In the genomic region with DNA sequence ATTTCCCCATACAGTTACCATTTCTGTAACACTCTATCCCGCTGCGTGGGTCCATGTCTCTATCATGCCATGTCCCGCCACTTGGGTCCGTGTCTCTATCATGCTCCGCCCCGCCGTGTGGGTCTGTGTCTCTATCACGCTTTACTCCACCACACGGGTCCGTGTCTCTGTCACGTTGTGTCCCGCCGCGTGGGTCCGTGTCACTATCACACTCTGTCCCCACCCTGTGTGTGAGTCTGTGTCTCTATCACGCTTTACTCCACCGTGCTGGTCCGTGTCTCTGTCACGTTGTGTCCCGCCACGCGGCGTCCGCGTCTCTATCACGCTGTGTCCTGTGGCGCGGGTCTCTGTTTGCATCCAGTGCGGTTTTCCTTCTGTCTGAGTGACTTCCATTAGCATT, we compare ENCODE assay signal across 16 cellular contexts. TPM values are rescaled to one million over a fixed set of nuclear protein-coding genes. Genes with fewer than 3 reads are reported as not detected.
A peak's percentile ranks its signal among the peaks of the same experiment; 100 is the strongest.
DNase-seq lines count a peak whose midpoint lies in the region; ATAC-seq, FAIRE-seq and TF ChIP-seq lines count a peak whose summit lies in the region.
"Had no signal": no experiment of that assay in that cellular context is flagged by ENCODE, and none has a peak within 500 bp of the region (broad histone marks: within the 10 kb centered on the region; RNA-seq: fewer than 3 reads in every experiment).

No MANE protein-coding gene starts in this region.

- intact Hi-C loops in kidney (cut with DNase I), result no loop called here
- intact Hi-C loops in sciatic nerve (cut with DNase I), result no loop called here
- intact Hi-C loops in testis (cut with DNase I; ENCODE audit: low total_unique reads), result no loop called here
- intact Hi-C loops in prostate gland (cut with DNase I), result no loop called here
- intact Hi-C loops in stomach (cut with DNase I; ENCODE audit: low total_unique reads), result no loop called here

- WGBS in testis, 2 donors, result 95 to 98% methylated on average over 29 of the region's 29 CpGs
- 98% methylated on average over 29 of the region's 29 CpGs for WGBS in prostate gland
- 94 to 98% (median 98%) methylated on average over 29 of the region's 29 CpGs for WGBS in stomach, 5 donors

- no peak overlapping the region for H3K27ac Mint-ChIP-seq in natural killer cell treated with Interleukin-12 subunit alpha and Interleukin-12 subunit beta and Interleukin-15 and Interleukin-18, amount 100 ng/mL, for 72 hours
- H3K27ac Mint-ChIP-seq: CD4-positive, alpha-beta memory T cell; GM23338; H9 had no signal

- no peak for TF ChIP-seq POLR2A in testis (IDR thresholded peaks at IDR 0.05)
- no peak for TF ChIP-seq POLR2A in prostate gland (IDR thresholded peaks at IDR 0.05)
- TF ChIP-seq POLR2A in stomach (IDR thresholded peaks at IDR 0.05), result no peak

- H3K9me3 ChIP-seq in kidney (ENCODE audit: control insufficient read depth in 1 of 2, low read length in 2 of 2) (no peaks in the 10 kb centered on the region), testis (no peaks in the 10 kb centered on the region), prostate gland (no peaks in the 10 kb centered on the region), stomach (no peaks in the 10 kb centered on the region)
- H3K9me3 ChIP-seq: A549, BE2C had no signal

- H3K9me3 Mint-ChIP-seq in natural killer cell treated with Interleukin-12 subunit alpha and Interleukin-12 subunit beta and Interleukin-15 and Interleukin-18, amount 100 ng/mL, for 72 hours, result no peaks in the 10 kb centered on the region
- H3K9me3 Mint-ChIP-seq: GM23338, H9 had no signal

- FAIRE-seq in kidney (lab: Jason Lieb, UNC), result no peak
- FAIRE-seq: A549, GM12878, GM18507 had no signal

- peaks cover 6% of the 10 kb centered on the region for H3K36me3 Mint-ChIP-seq in natural killer cell treated with Interleukin-12 subunit alpha and Interleukin-12 subunit beta and Interleukin-15 and Interleukin-18, amount 100 ng/mL, for 72 hours

- TF ChIP-seq CTCF in kidney (IDR thresholded peaks at IDR 0.05; ENCODE audit: borderline replicate concordance, extremely low read depth, insufficient read depth), result no peak
- TF ChIP-seq CTCF in testis (IDR thresholded peaks at IDR 0.05), result no peak
- TF ChIP-seq CTCF in prostate gland (IDR thresholded peaks at IDR 0.05), result no peak
- no peak for TF ChIP-seq CTCF in stomach (IDR thresholded peaks at IDR 0.05)

- no peak overlapping the region for H3K9ac ChIP-seq in kidney (ENCODE audit: low read length in 2 of 2)

- peak; percentile 38 for DNase-seq in kidney
- peak; percentile 12 for DNase-seq in natural killer cell treated with Interleukin-12 subunit alpha and Interleukin-12 subunit beta and Interleukin-15 and Interleukin-18, amount 100 ng/mL, for 72 hours (ENCODE audit: low spot score)
- peak; percentile 38 for DNase-seq in sciatic nerve (ENCODE audit: low spot score)
- no peak for DNase-seq in testis
- no peak for DNase-seq in prostate gland (ENCODE audit: low spot score)
- DNase-seq in stomach, result no peak
- DNase-seq: BE2C; CD4-positive, alpha-beta memory T cell; DMS79; H9 had no signal

- no peaks in the 10 kb centered on the region for H3K4me1 ChIP-seq in kidney (ENCODE audit: control insufficient read depth in 1 of 2, insufficient read depth in 1 of 2, low read depth in 1 of 2, low read length in 2 of 2)
- H3K4me1 ChIP-seq in testis, result no peaks in the 10 kb centered on the region
- no peaks in the 10 kb centered on the region for H3K4me1 ChIP-seq in prostate gland (replicated peaks)
- peaks cover 21 to 38% (median 28%) of the 10 kb centered on the region in 4 donors for H3K4me1 ChIP-seq in stomach
- H3K4me1 ChIP-seq: A549, BE2C had no signal

- no peaks in the 10 kb centered on the region for H3K36me3 ChIP-seq in kidney (ENCODE audit: control insufficient read depth in 1 of 2, insufficient read depth in 2 of 2, low read length in 2 of 2)
- no peaks in the 10 kb centered on the region for H3K36me3 ChIP-seq in testis (ENCODE audit: low read depth, missing control alignments)
- no peaks in the 10 kb centered on the region for H3K36me3 ChIP-seq in prostate gland
- H3K36me3 ChIP-seq in stomach, result peaks cover 0 to 23% (median 0%) of the 10 kb centered on the region in 4 donors

- H3K4me3 Mint-ChIP-seq in natural killer cell treated with Interleukin-12 subunit alpha and Interleukin-12 subunit beta and Interleukin-15 and Interleukin-18, amount 100 ng/mL, for 72 hours, result no peak overlapping the region
- H3K4me3 Mint-ChIP-seq: CD4-positive, alpha-beta memory T cell; GM23338; H9 had no signal

- no peaks in the 10 kb centered on the region for H3K27me3 ChIP-seq in testis
- no peaks in the 10 kb centered on the region for H3K27me3 ChIP-seq in prostate gland (replicated peaks; ENCODE audit: insufficient read depth)
- no peaks in the 10 kb centered on the region for H3K27me3 ChIP-seq in stomach
- H3K27me3 ChIP-seq: BE2C had no signal

- no peaks in the 10 kb centered on the region for H3K4me1 Mint-ChIP-seq in natural killer cell treated with Interleukin-12 subunit alpha and Interleukin-12 subunit beta and Interleukin-15 and Interleukin-18, amount 100 ng/mL, for 72 hours (ENCODE audit: low read depth in 2 of 2)

- TF ChIP-seq EP300 in stomach (IDR thresholded peaks at IDR 0.05), result no peak

- H3K27me3 Mint-ChIP-seq in natural killer cell treated with Interleukin-12 subunit alpha and Interleukin-12 subunit beta and Interleukin-15 and Interleukin-18, amount 100 ng/mL, for 72 hours, result no peaks in the 10 kb centered on the region
- H3K27me3 Mint-ChIP-seq: CD4-positive, alpha-beta memory T cell had no signal

- H3K27ac ChIP-seq in kidney (ENCODE audit: low read depth in 2 of 2, low read length in 2 of 2), result no peak overlapping the region
- no peak overlapping the region for H3K27ac ChIP-seq in testis
- no peak overlapping the region for H3K27ac ChIP-seq in prostate gland
- no peak overlapping the region for H3K27ac ChIP-seq in stomach
- H3K27ac ChIP-seq: A549, C4-2B had no signal

- ATAC-seq in natural killer cell treated with Interleukin-12 subunit alpha and Interleukin-12 subunit beta and Interleukin-15 and Interleukin-18, amount 100 ng/mL, for 72 hours, result no peak
- ATAC-seq in sciatic nerve (no peak), HG03280 (IDR thresholded peaks at IDR 0.05; ENCODE audit: unreplicated experiment) (no peak)
- ATAC-seq: A549, GM12878, GM23338 had no signal

- H3K4me3 ChIP-seq in kidney (ENCODE audit: low read length in 2 of 2), result no peak overlapping the region
- H3K4me3 ChIP-seq in testis, result no peak overlapping the region
- no peak overlapping the region for H3K4me3 ChIP-seq in prostate gland
- H3K4me3 ChIP-seq in stomach, result no peak overlapping the region
- H3K4me3 ChIP-seq: A549, GM12878, GM23338 had no signal

RNA-seq across cellular contexts. Expression of gene ADPRHL1, which starts 11.6 kb away (rescaled TPM):
- total RNA-seq in kidney (1.5 TPM), sciatic nerve (14.5 TPM), testis (1 to 10 TPM; 6.6 to 9.3 TPM), prostate gland (1 to 10 TPM; 3.7 to 3.9 TPM), stomach (1 to 10 TPM; 1.7 to 6.7 (median 2.4) TPM)
- polyA plus RNA-seq in kidney (ENCODE audit: insufficient read depth, low read depth, low replicate concordance) (1.1 TPM), testis (ENCODE audit: insufficient read depth, low read depth, low replicate concordance) (6.2 TPM), stomach (1 to 10 TPM; 2.2 to 5.5 (median 4.1) TPM)
- total RNA-seq in natural killer cell treated with Interleukin-12 subunit alpha and Interleukin-12 subunit beta and Interleukin-15 and Interleukin-18, amount 100 ng/mL, for 72 hours, result 1 to 10 TPM; 1.8 to 1.9 TPM

RNA-seq across cellular contexts. Expression of gene DCUN1D2, which starts 48.9 kb away (rescaled TPM):
- total RNA-seq in kidney (19.5 TPM), sciatic nerve (28.3 TPM), testis (10 to 100 TPM; 65.9 to 78.5 TPM), prostate gland (10 to 100 TPM; 11.0 to 48.0 TPM), stomach (10 to 100 TPM; 13.9 to 43.0 (median 31.5) TPM)
- polyA plus RNA-seq in kidney (ENCODE audit: insufficient read depth, low read depth, low replicate concordance) (7.6 TPM), testis (ENCODE audit: insufficient read depth, low read depth, low replicate concordance) (16.3 TPM), stomach (1 to 10 TPM; 7.3 to 8.1 (median 7.5) TPM)
- total RNA-seq in natural killer cell treated with Interleukin-12 subunit alpha and Interleukin-12 subunit beta and Interleukin-15 and Interleukin-18, amount 100 ng/mL, for 72 hours, result 10 to 100 TPM; 22.9 to 40.7 TPM

Comparison
In these comparisons a context has a peak if more than half of its experiments do, and no peak if none do; other contexts are left out.
1. DNase-seq: peak in kidney (single experiment), natural killer cell treated with Interleukin-12 subunit alpha and Interleukin-12 subunit beta and Interleukin-15 and Interleukin-18, amount 100 ng/mL, for 72 hours (single experiment) and sciatic nerve (single experiment); none in testis (single experiment), prostate gland (single experiment) and stomach (single experiment).